Comparison of ENCODE assay signal across 8 cellular contexts in genomic region chr13:51832471-51833152, GRCh38. TPM values are rescaled to one million over a fixed set of nuclear protein-coding genes. Genes with fewer than 3 reads are reported as not detected.
A peak's percentile ranks its signal among the peaks of the same experiment; 100 is the strongest.
DNase-seq lines count a peak whose midpoint lies in the region; ATAC-seq and TF ChIP-seq lines count a peak whose summit lies in the region.

No MANE protein-coding gene starts in this region.

- peak; percentile 5 for DNase-seq in DMS153 treated with DMSO at 0.1 percent for 48 hours (lab: John Stamatoyannopoulos, UW; ENCODE audit: unreplicated experiment)
- no peak for DNase-seq in DMS153 (lab: John Stamatoyannopoulos, UW)
- peak; percentile 7 for DNase-seq in M059J (ENCODE audit: low read depth)
- peak; percentile 65 for DNase-seq in activated CD4-positive, alpha-beta T cell treated with anti-CD3 and anti-CD28 coated beads for 48 hours
- DNase-seq in fibroblast of mammary gland (ENCODE audit: low read depth): peak; percentile 31
- no peak for DNase-seq in prostate gland (ENCODE audit: low spot score)
- DNase-seq in cerebellar cortex (ENCODE audit: low spot score): no peak

- TF ChIP-seq CTCF in fibroblast of mammary gland (conservative IDR thresholded peaks at IDR 0.05; ENCODE audit: control insufficient read depth, insufficient read depth, low read depth, low read length): peak; percentile 30
- TF ChIP-seq CTCF in prostate gland (IDR thresholded peaks at IDR 0.05): peak in 3 of 4 experiments; percentile 16 to 43 (median 39)

- no peak for TF ChIP-seq POLR2A in prostate gland (IDR thresholded peaks at IDR 0.05)

- H3K4me3 ChIP-seq in fibroblast of mammary gland (ENCODE audit: control insufficient read depth, low read depth, low read length) (no peak overlapping the region), prostate gland (no peak overlapping the region)

- no peaks in the 10 kb centered on the region for H3K36me3 ChIP-seq in prostate gland

- H3K4me1 ChIP-seq in prostate gland (replicated peaks): no peaks in the 10 kb centered on the region

- H3K27ac ChIP-seq in prostate gland: no peak overlapping the region

- no peaks in the 10 kb centered on the region for H3K9me3 ChIP-seq in prostate gland

- peak; percentile 73 for ATAC-seq in GM21619 (IDR thresholded peaks at IDR 0.05; ENCODE audit: unreplicated experiment)

- WGBS in prostate gland: 79% methylated on average over 6 of the region's 6 CpGs

- H3K27me3 ChIP-seq in prostate gland (replicated peaks; ENCODE audit: insufficient read depth): no peaks in the 10 kb centered on the region

- intact Hi-C loops in prostate gland (cut with DNase I): no loop called here

RNA-seq across cellular contexts. Expression of gene TMEM272, which starts 12.4 kb away (rescaled TPM):
- not detected in 2 replicates for total RNA-seq in M059J (2014; rRNA removed; shearing (Covaris generic))
- under 1 TPM in 1 of 2 donors, not detected in 1; 0.28 TPM for total RNA-seq in prostate gland

RNA-seq across cellular contexts. Expression of gene DHRS12, which starts 28.6 kb away (rescaled TPM):
- total RNA-seq in M059J (2014; rRNA removed; shearing (Covaris generic)): 2.1 and 2.2 TPM in 2 replicates
- total RNA-seq in prostate gland: 10 to 100 TPM; 18.7 to 19.8 TPM

RNA-seq across cellular contexts. Expression of gene CCDC70, which starts 29.2 kb away (rescaled TPM):
- 0.34 TPM in 1 of 2 replicates, not detected in the other for total RNA-seq in M059J (2014; rRNA removed; shearing (Covaris generic))
- total RNA-seq in prostate gland: 10 to 100 TPM in 1 of 2 donors, not detected in 1; 11.5 TPM

Comparison
In these comparisons a context has a peak if more than half of its experiments do, and no peak if none do; other contexts are left out.
1. DNase-seq: peak in DMS153 treated with DMSO at 0.1 percent for 48 hours (single experiment), M059J (single experiment), activated CD4-positive, alpha-beta T cell treated with anti-CD3 and anti-CD28 coated beads for 48 hours (single experiment) and fibroblast of mammary gland (single experiment); none in DMS153 (single experiment), prostate gland (single experiment) and cerebellar cortex (single experiment).